In the genomic region with DNA sequence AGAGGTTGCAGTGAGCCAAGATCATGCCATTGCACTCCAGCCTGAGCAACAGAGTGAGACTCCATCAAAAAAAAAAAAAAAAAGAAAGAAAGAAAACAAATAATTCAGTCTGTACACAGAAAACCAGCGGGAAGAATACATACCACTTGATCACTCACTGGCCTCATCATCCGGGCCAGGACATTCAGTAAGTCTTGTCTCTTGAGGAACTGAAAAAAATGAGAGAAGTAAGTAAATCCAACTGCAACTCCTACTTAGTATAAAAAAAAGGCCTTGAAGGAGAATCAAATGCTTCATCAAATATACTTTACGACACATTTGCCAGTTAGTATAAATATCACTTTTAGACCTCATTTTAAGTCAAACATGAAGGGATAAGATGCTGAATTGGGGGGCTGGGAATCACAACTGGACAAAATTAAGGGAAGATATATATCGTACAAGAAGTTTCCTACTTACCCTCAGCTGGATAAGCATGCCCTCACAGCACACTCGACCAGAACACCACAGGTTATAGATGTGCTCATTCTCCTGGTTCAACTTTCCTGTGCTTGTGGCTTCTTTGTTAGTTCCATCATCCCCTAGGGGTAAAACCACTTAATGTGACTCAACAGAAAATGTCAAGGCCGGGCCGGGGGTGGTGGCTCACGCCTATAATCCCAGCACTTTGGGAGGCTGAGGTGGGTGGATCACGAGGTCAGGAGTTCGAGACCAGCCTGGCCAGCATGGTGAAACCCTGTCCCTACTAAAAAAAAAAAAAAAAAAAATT, we compare ENCODE assay signal across 15 cellular contexts. TPM values are rescaled to one million over a fixed set of nuclear protein-coding genes. Genes with fewer than 3 reads are reported as not detected.
DNase-seq lines count a peak whose midpoint lies in the region; ATAC-seq and TF ChIP-seq lines count a peak whose summit lies in the region.
"Had no signal": no experiment of that assay in that cellular context is flagged by ENCODE, and none has a peak within 500 bp of the region (broad histone marks: within the 10 kb centered on the region; RNA-seq: fewer than 3 reads in every experiment).

No MANE protein-coding gene starts in this region.

- H3K27ac ChIP-seq in upper lobe of right lung = peak overlapping the region; percentile 26
- H3K27ac ChIP-seq: ascending aorta had no signal

- no peak for DNase-seq in natural killer cell treated with Interleukin-12 subunit alpha and Interleukin-12 subunit beta and Interleukin-15 and Interleukin-18, amount 100 ng/mL, for 72 hours (ENCODE audit: low spot score)
- no peak for DNase-seq in natural killer cell
- DNase-seq in T-helper 17 cell = no peak
- peak; percentile 21 for DNase-seq in fibroblast of mammary gland (ENCODE audit: low read depth)
- peak; percentile 31 for DNase-seq in upper lobe of right lung
- no peak for DNase-seq in DMS153 (lab: John Stamatoyannopoulos, UW)
- DNase-seq in GOT3 (lab: John Stamatoyannopoulos, UW) = no peak
- no peak for DNase-seq in midbrain (lab: John Stamatoyannopoulos, UW)
- DNase-seq: DMS53, NCI-H2081 treated with DMSO at 0.1 percent for 48 hours, NCI-H748 treated with DMSO at 0.1 percent for 48 hours, Peyer's patch had no signal

- peaks cover 29% of the 10 kb centered on the region for H3K36me3 Mint-ChIP-seq in natural killer cell treated with Interleukin-12 subunit alpha and Interleukin-12 subunit beta and Interleukin-15 and Interleukin-18, amount 100 ng/mL, for 72 hours
- peaks cover 7% of the 10 kb centered on the region for H3K36me3 Mint-ChIP-seq in natural killer cell
- peaks cover 2% of the 10 kb centered on the region for H3K36me3 Mint-ChIP-seq in T-helper 17 cell (ENCODE audit: low read depth)

- no peaks in the 10 kb centered on the region for H3K27me3 Mint-ChIP-seq in natural killer cell treated with Interleukin-12 subunit alpha and Interleukin-12 subunit beta and Interleukin-15 and Interleukin-18, amount 100 ng/mL, for 72 hours
- H3K27me3 Mint-ChIP-seq in natural killer cell (ENCODE audit: low read depth in 2 of 2) = no peaks in the 10 kb centered on the region
- no peaks in the 10 kb centered on the region for H3K27me3 Mint-ChIP-seq in T-helper 17 cell

- intact Hi-C loops in natural killer cell (cut with micrococcal nuclease) = no loop called here
- intact Hi-C loops in upper lobe of right lung (cut with DNase I) = no loop called here

- peaks cover 8 to 15% of the 10 kb centered on the region in 2 donors for H3K4me1 Mint-ChIP-seq in natural killer cell treated with Interleukin-12 subunit alpha and Interleukin-12 subunit beta and Interleukin-15 and Interleukin-18, amount 100 ng/mL, for 72 hours (ENCODE audit: low read depth in 2 of 2)
- H3K4me1 Mint-ChIP-seq in natural killer cell (peaks cover 8 to 9% of the 10 kb centered on the region in 2 donors), T-helper 17 cell (peaks cover 5% of the 10 kb centered on the region)
- H3K4me1 Mint-ChIP-seq: neural crest cell had no signal

- H3K9me3 ChIP-seq in T-helper 17 cell (ENCODE audit: control insufficient read depth, low read length, poor library complexity, severe bottlenecking) = no peaks in the 10 kb centered on the region
- H3K9me3 ChIP-seq in upper lobe of right lung = no peaks in the 10 kb centered on the region
- H3K9me3 ChIP-seq: ascending aorta, Peyer's patch had no signal

- no peaks in the 10 kb centered on the region for H3K27me3 ChIP-seq in upper lobe of right lung
- H3K27me3 ChIP-seq: ascending aorta, Peyer's patch had no signal

- H3K4me3 ChIP-seq in fibroblast of mammary gland (ENCODE audit: control insufficient read depth, low read depth, low read length) (no peak overlapping the region), upper lobe of right lung (no peak overlapping the region)
- H3K4me3 ChIP-seq: ascending aorta, lung, Peyer's patch had no signal

- no peak for TF ChIP-seq CTCF in natural killer cell (IDR thresholded peaks at IDR 0.05)
- no peak for TF ChIP-seq CTCF in fibroblast of mammary gland (conservative IDR thresholded peaks at IDR 0.05; ENCODE audit: control insufficient read depth, insufficient read depth, low read depth, low read length)
- TF ChIP-seq CTCF in upper lobe of right lung (IDR thresholded peaks at IDR 0.05) = no peak

- peak in 1 of 2 donors; percentile 54 for ATAC-seq in natural killer cell treated with Interleukin-12 subunit alpha and Interleukin-12 subunit beta and Interleukin-15 and Interleukin-18, amount 100 ng/mL, for 72 hours
- ATAC-seq in natural killer cell (no peak), T-helper 17 cell (no peak), upper lobe of right lung (no peak)

- H3K4me1 ChIP-seq in upper lobe of right lung = peaks cover 19% of the 10 kb centered on the region
- H3K4me1 ChIP-seq: ascending aorta, Peyer's patch had no signal

- H3K9me3 Mint-ChIP-seq in natural killer cell treated with Interleukin-12 subunit alpha and Interleukin-12 subunit beta and Interleukin-15 and Interleukin-18, amount 100 ng/mL, for 72 hours = no peaks in the 10 kb centered on the region
- no peaks in the 10 kb centered on the region for H3K9me3 Mint-ChIP-seq in natural killer cell
- H3K9me3 Mint-ChIP-seq: neural crest cell had no signal

- H3K4me3 Mint-ChIP-seq in natural killer cell treated with Interleukin-12 subunit alpha and Interleukin-12 subunit beta and Interleukin-15 and Interleukin-18, amount 100 ng/mL, for 72 hours = no peak overlapping the region
- H3K4me3 Mint-ChIP-seq in natural killer cell (no peak overlapping the region), T-helper 17 cell (no peak overlapping the region)
- H3K4me3 Mint-ChIP-seq: neural crest cell had no signal

- peaks cover 87% of the 10 kb centered on the region for H3K36me3 ChIP-seq in upper lobe of right lung

- peak overlapping the region; percentile 43 to 54 for H3K27ac Mint-ChIP-seq in natural killer cell treated with Interleukin-12 subunit alpha and Interleukin-12 subunit beta and Interleukin-15 and Interleukin-18, amount 100 ng/mL, for 72 hours
- peak overlapping the region in 1 of 2 donors; percentile 19 for H3K27ac Mint-ChIP-seq in natural killer cell
- H3K27ac Mint-ChIP-seq in T-helper 17 cell = peak overlapping the region; percentile 19

RNA-seq across cellular contexts. Expression of gene CCDC47, which starts 12.4 kb away (rescaled TPM):
- total RNA-seq in natural killer cell treated with Interleukin-12 subunit alpha and Interleukin-12 subunit beta and Interleukin-15 and Interleukin-18, amount 100 ng/mL, for 72 hours = 100 to 1,000 TPM in 1 of 2 donors, 10 to 100 TPM in 1; 72.6 to 102 TPM
- 10 to 100 TPM; 37.9 to 45.2 (median 41.7) TPM for total RNA-seq in natural killer cell
- total RNA-seq in T-helper 17 cell = 10 to 100 TPM; 32.6 to 33.5 TPM
- total RNA-seq in upper lobe of right lung = 91.4 TPM

RNA-seq across cellular contexts. Expression of gene DDX42, which starts 13.0 kb away (rescaled TPM):
- 100 to 1,000 TPM; 107 to 161 TPM for total RNA-seq in natural killer cell treated with Interleukin-12 subunit alpha and Interleukin-12 subunit beta and Interleukin-15 and Interleukin-18, amount 100 ng/mL, for 72 hours
- total RNA-seq in natural killer cell (100 to 1,000 TPM in 2 of 3 donors, 10 to 100 TPM in 1; 80.1 to 127 (median 110) TPM), T-helper 17 cell (10 to 100 TPM; 81.6 to 93.6 TPM), upper lobe of right lung (93.8 TPM)

RNA-seq across cellular contexts. Expression of gene STRADA, which starts 19.4 kb away (rescaled TPM):
- total RNA-seq in natural killer cell treated with Interleukin-12 subunit alpha and Interleukin-12 subunit beta and Interleukin-15 and Interleukin-18, amount 100 ng/mL, for 72 hours = 10 to 100 TPM; 59.5 to 86.5 TPM
- 10 to 100 TPM; 72.6 to 83.1 (median 78.2) TPM for total RNA-seq in natural killer cell
- total RNA-seq in T-helper 17 cell = 10 to 100 TPM; 44.5 to 50.2 TPM
- total RNA-seq in upper lobe of right lung = 30.2 TPM

Comparison
In these comparisons a context has a peak if more than half of its experiments do, and no peak if none do; other contexts are left out.
1. DNase-seq: peak in fibroblast of mammary gland (single experiment) and upper lobe of right lung (single experiment); none in natural killer cell treated with Interleukin-12 subunit alpha and Interleukin-12 subunit beta and Interleukin-15 and Interleukin-18, amount 100 ng/mL, for 72 hours (single experiment), natural killer cell (single experiment), T-helper 17 cell (0 of 3), DMS153 (single experiment), GOT3 (single experiment) and midbrain (single experiment).